In genomic region chr9:131713016-131713415, GRCh38 we compare ENCODE assay signal across 2 cellular contexts.
TF ChIP-seq lines count a peak whose summit lies in the region.

No MANE protein-coding gene starts in this region.

TF ChIP-seq in HepG2, 621 proteins besides CTCF, POLR2A, EP300 and RAD21:
- TF ChIP-seq E2F5 (CRISPR knock-in tag; conservative IDR thresholded peaks at IDR 0.05): no peak
- no peak for TF ChIP-seq ZNF282 (IDR thresholded peaks at IDR 0.05; ENCODE audit: partially characterized antibody)
- TF ChIP-seq SIX1 (CRISPR knock-in tag; IDR thresholded peaks at IDR 0.05; ENCODE audit: borderline replicate concordance): no peak
- no peak for TF ChIP-seq RFXAP (CRISPR knock-in tag; IDR thresholded peaks at IDR 0.05; ENCODE audit: borderline replicate concordance)
- TF ChIP-seq MEIS1 (CRISPR knock-in tag; IDR thresholded peaks at IDR 0.05; ENCODE audit: borderline replicate concordance): no peak
- no peak for TF ChIP-seq GLI4 (CRISPR knock-in tag; IDR thresholded peaks at IDR 0.05; ENCODE audit: borderline replicate concordance)
- TF ChIP-seq, protein P1, sequence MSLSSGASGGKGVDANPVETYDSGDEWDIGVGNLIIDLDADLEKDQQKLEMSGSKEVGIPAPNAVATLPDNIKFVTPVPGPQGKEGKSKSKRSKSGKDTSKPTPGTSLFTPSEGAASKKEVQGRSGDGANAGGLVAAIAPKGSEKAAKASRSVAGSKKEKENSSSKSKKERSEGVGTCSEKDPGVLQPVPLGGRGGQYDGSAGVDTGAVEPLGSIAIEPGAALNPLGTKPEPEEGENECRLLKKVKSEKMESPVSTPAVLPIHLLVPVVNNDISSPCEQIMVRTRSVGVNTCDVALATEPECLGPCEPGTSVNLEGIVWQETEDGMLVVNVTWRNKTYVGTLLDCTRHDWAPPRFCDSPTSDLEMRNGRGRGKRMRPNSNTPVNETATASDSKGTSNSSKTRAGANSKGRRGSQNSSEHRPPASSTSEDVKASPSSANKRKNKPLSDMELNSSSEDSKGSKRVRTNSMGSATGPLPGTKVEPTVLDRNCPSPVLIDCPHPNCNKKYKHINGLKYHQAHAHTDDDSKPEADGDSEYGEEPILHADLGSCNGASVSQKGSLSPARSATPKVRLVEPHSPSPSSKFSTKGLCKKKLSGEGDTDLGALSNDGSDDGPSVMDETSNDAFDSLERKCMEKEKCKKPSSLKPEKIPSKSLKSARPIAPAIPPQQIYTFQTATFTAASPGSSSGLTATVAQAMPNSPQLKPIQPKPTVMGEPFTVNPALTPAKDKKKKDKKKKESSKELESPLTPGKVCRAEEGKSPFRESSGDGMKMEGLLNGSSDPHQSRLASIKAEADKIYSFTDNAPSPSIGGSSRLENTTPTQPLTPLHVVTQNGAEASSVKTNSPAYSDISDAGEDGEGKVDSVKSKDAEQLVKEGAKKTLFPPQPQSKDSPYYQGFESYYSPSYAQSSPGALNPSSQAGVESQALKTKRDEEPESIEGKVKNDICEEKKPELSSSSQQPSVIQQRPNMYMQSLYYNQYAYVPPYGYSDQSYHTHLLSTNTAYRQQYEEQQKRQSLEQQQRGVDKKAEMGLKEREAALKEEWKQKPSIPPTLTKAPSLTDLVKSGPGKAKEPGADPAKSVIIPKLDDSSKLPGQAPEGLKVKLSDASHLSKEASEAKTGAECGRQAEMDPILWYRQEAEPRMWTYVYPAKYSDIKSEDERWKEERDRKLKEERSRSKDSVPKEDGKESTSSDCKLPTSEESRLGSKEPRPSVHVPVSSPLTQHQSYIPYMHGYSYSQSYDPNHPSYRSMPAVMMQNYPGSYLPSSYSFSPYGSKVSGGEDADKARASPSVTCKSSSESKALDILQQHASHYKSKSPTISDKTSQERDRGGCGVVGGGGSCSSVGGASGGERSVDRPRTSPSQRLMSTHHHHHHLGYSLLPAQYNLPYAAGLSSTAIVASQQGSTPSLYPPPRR (CRISPR knock-in tag; IDR thresholded peaks at IDR 0.05; ENCODE audit: borderline replicate concordance): no peak
- no peak for TF ChIP-seq NFYC (CRISPR knock-in tag; IDR thresholded peaks at IDR 0.05)
- TF ChIP-seq ZNF775 (CRISPR knock-in tag; IDR thresholded peaks at IDR 0.05; ENCODE audit: borderline replicate concordance): no peak
- no peak for TF ChIP-seq ZFP1 (CRISPR knock-in tag; IDR thresholded peaks at IDR 0.05)
- no peak for TF ChIP-seq RFXANK (CRISPR knock-in tag; IDR thresholded peaks at IDR 0.05)
- no peak for TF ChIP-seq ZBTB7B (CRISPR knock-in tag; IDR thresholded peaks at IDR 0.05)
- no peak for TF ChIP-seq ETS1 (CRISPR knock-in tag; IDR thresholded peaks at IDR 0.05)
- no peak for TF ChIP-seq REL (CRISPR knock-in tag; conservative IDR thresholded peaks at IDR 0.05)
- no peak for TF ChIP-seq ZMYM4 (CRISPR knock-in tag; IDR thresholded peaks at IDR 0.05)
- no peak for TF ChIP-seq CREB1 (IDR thresholded peaks at IDR 0.05)
- no peak for TF ChIP-seq CREB1 (CRISPR knock-in tag; IDR thresholded peaks at IDR 0.05)

TF ChIP-seq in endothelial cell of umbilical vein, 7 proteins besides CTCF, POLR2A, EP300 and RAD21:
- TF ChIP-seq FOS (IDR thresholded peaks at IDR 0.05; ENCODE audit: borderline replicate concordance, insufficient read depth, low read length): no peak
- TF ChIP-seq MYC (IDR thresholded peaks at IDR 0.05; ENCODE audit: low read depth, low read length): no peak
- TF ChIP-seq POLR2AphosphoS5 (IDR thresholded peaks at IDR 0.05; ENCODE audit: insufficient read depth, low read depth, low read length): no peak
- TF ChIP-seq GATA2 (IDR thresholded peaks at IDR 0.05; ENCODE audit: insufficient read depth, insufficient read length, low read depth, low read length): no peak
- no peak for TF ChIP-seq MAX (IDR thresholded peaks at IDR 0.05; ENCODE audit: insufficient read depth, insufficient read length)
- TF ChIP-seq JUN (IDR thresholded peaks at IDR 0.05; ENCODE audit: borderline replicate concordance, insufficient read depth, insufficient read length, low read depth): no peak
- no peak for TF ChIP-seq EZH2 (IDR thresholded peaks at IDR 0.05; ENCODE audit: borderline replicate concordance, low read depth, low read length, severe bottlenecking)
